In the genomic region with DNA sequence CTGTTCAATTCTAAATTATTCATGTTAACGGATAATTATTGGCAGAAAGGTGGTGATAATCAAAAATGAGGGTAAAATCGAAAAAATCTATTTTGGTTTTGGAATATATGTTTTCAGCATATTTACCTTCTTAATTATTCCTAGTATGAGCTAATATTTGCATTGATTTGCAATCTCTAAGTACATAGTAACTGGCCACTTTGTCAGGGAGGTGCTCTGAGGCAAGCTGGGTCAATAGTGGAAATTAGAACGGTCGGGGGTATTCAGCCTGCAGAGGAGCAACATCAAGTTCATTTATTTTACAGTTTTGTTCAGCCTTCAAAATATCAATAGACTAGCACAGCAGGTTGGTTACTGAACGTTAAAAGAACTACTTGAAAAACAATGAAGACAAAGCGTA, we compare ENCODE assay signal across 8 cellular contexts. TPM values are rescaled to one million over a fixed set of nuclear protein-coding genes. Genes with fewer than 3 reads are reported as not detected.
A peak's percentile ranks its signal among the peaks of the same experiment; 100 is the strongest.
DNase-seq lines count a peak whose midpoint lies in the region; ATAC-seq, FAIRE-seq and TF ChIP-seq lines count a peak whose summit lies in the region.

No MANE protein-coding gene starts in this region.

- H3K36me3 ChIP-seq in MG63, result peaks cover 28% of the 10 kb centered on the region
- peaks cover 0 to 20% of the 10 kb centered on the region in 2 experiments for H3K36me3 ChIP-seq in mesenchymal stem cell (ENCODE audit: control insufficient read depth in 1 of 2, insufficient read depth in 2 of 2, low read depth in 1 of 2, low read length in 2 of 2)

- TF ChIP-seq CTCF in A549 (IDR thresholded peaks at IDR 0.05) (no peak), astrocyte of the cerebellum (IDR thresholded peaks at IDR 0.05; ENCODE audit: low read depth, low read length, missing control alignments) (no peak)

- no peak overlapping the region for H2BK5ac ChIP-seq in mesenchymal stem cell (ENCODE audit: low read depth, low read length, poor library complexity, severe bottlenecking)

- H4K8ac ChIP-seq in mesenchymal stem cell (ENCODE audit: low read length), result no peak overlapping the region

- no peak overlapping the region for H4K91ac ChIP-seq in mesenchymal stem cell (ENCODE audit: low read length)

- H3K27me3 ChIP-seq in MG63 (no peaks in the 10 kb centered on the region), mesenchymal stem cell (ENCODE audit: control insufficient read depth in 1 of 2, insufficient read depth in 1 of 2, low read length in 2 of 2) (no peaks in the 10 kb centered on the region)

- TF ChIP-seq EP300 in A549 (IDR thresholded peaks at IDR 0.05), result no peak

- H3K4me1 ChIP-seq in A549 (peaks cover 29% of the 10 kb centered on the region), mesenchymal stem cell (ENCODE audit: control insufficient read depth, insufficient read depth, low read depth, low read length) (no peaks in the 10 kb centered on the region)

- H3K4me2 ChIP-seq in A549 (peak overlapping the region; percentile 84), mesenchymal stem cell (ENCODE audit: low read length, poor library complexity, severe bottlenecking) (peak overlapping the region; percentile 65)

- FAIRE-seq in A549 (lab: Jason Lieb, UNC), result no peak

- H3K27ac ChIP-seq in A549 (peak overlapping the region in 1 of 2 experiments; percentile 96; a peak in 2 of 6 replicates), mesenchymal stem cell (ENCODE audit: low read length, poor library complexity, severe bottlenecking) (no peak overlapping the region)

- in situ Hi-C loops in astrocyte of the cerebellum (cut with HindIII; ENCODE audit: low sequenced_read_pairs), result no loop called here

- H3K4me3 ChIP-seq in A549 (peak overlapping the region; percentile 59; the same call in 2 of the 3 replicates), MG63 (peak overlapping the region; percentile 81), astrocyte of the cerebellum (ENCODE audit: low read depth, low read length) (peak overlapping the region; percentile 73), mesenchymal stem cell (ENCODE audit: insufficient read depth in 1 of 2, low read depth in 1 of 2, low read length in 2 of 2) (peak overlapping the region in 1 of 2 experiments; percentile 97)

- CTCF ChIA-PET in A549 (lab: Yijun Ruan, JAX), result interaction anchor here (1.0 to 5.3 kb wide), 5 partner anchors 13 to 178 kb away, joined by 3 to 27 read pairs (median 4); no protein-coding TSS in a partner anchor

- H3K9ac ChIP-seq in mesenchymal stem cell (ENCODE audit: low read length), result peak overlapping the region; percentile 100

- H2AK5ac ChIP-seq in mesenchymal stem cell (ENCODE audit: low read length, severe bottlenecking), result no peak overlapping the region

- ATAC-seq in A549, result no peak
- no peak for ATAC-seq in GM18511 (IDR thresholded peaks at IDR 0.05; ENCODE audit: unreplicated experiment)

- no peaks in the 10 kb centered on the region for H3K9me3 ChIP-seq in A549
- no peaks in the 10 kb centered on the region for H3K9me3 ChIP-seq in MG63
- no peaks in the 10 kb centered on the region for H3K9me3 ChIP-seq in mesenchymal stem cell (ENCODE audit: control insufficient read depth, low read length)

- H3K4ac ChIP-seq in mesenchymal stem cell (ENCODE audit: low read depth in 1 of 2, low read length in 2 of 2), result no peak overlapping the region

- 47% methylated on average over 6 of the region's 6 CpGs for WGBS in A549 (ENCODE audit: missing lambda C conversion rate)
- WGBS in mesenchymal stem cell, result no CpG with 5 or more reads among the region's 6 CpGs

- H3K18ac ChIP-seq in mesenchymal stem cell (ENCODE audit: low read depth in 1 of 2, low read length in 2 of 2), result no peak overlapping the region

- H2BK120ac ChIP-seq in mesenchymal stem cell (ENCODE audit: low read depth, low read length), result no peak overlapping the region

- no peak overlapping the region for H2BK12ac ChIP-seq in mesenchymal stem cell (ENCODE audit: low read length in 2 of 2)

- no peak for TF ChIP-seq RAD21 in A549 (conservative IDR thresholded peaks at IDR 0.05 in 1 of 2, IDR thresholded peaks at IDR 0.05 in 1 of 2)

- no peak overlapping the region for H3K23ac ChIP-seq in mesenchymal stem cell (ENCODE audit: low read length in 2 of 2)

- H2AFZ ChIP-seq in mesenchymal stem cell (ENCODE audit: low read depth, low read length), result no peak overlapping the region

- H2BK15ac ChIP-seq in mesenchymal stem cell (ENCODE audit: low read depth, poor library complexity, severe bottlenecking), result no peak overlapping the region

- DNase-seq in A549 (ENCODE audit: low read depth in 1 of 2, low spot score in 1 of 2), result no peak
- no peak for DNase-seq in MG63
- no peak for DNase-seq in astrocyte of the cerebellum (ENCODE audit: low read depth)
- no peak for DNase-seq in mesenchymal stem cell
- no peak for DNase-seq in iPS-NIHi7 (ENCODE audit: extremely low spot score)
- DNase-seq in DMS 273 treated with DMSO at 0.1 percent for 48 hours (lab: John Stamatoyannopoulos, UW), result no peak
- DNase-seq in NCI-H82 treated with DMSO at 0.1 percent for 48 hours (lab: John Stamatoyannopoulos, UW; ENCODE audit: unreplicated experiment), result no peak

- no peak overlapping the region for H3K14ac ChIP-seq in mesenchymal stem cell (ENCODE audit: low read length in 2 of 2)

- POLR2A ChIA-PET in A549 (lab: Yijun Ruan, JAX), result interaction anchor here (3.0 kb wide), 1 partner anchor 122 kb away, joined by 24 read pairs; a partner anchor contains a TSS

- peaks cover 8% of the 10 kb centered on the region for H3K79me1 ChIP-seq in mesenchymal stem cell (replicated peaks; ENCODE audit: low read length, poor library complexity, severe bottlenecking)

- no peak for TF ChIP-seq POLR2A in A549 (IDR thresholded peaks at IDR 0.05; ENCODE audit: low read length)

TF ChIP-seq in A549, 52 proteins besides CTCF, POLR2A, EP300 and RAD21:
- TF ChIP-seq ZC3H11A (IDR thresholded peaks at IDR 0.05) (no peak), MAZ (IDR thresholded peaks at IDR 0.05; ENCODE audit: borderline replicate concordance, low read depth, low read length) (no peak), JUNB (IDR thresholded peaks at IDR 0.05) (no peak), NPAS2 (CRISPR knock-in tag; IDR thresholded peaks at IDR 0.05; ENCODE audit: borderline replicate concordance) (no peak), CBX2 (IDR thresholded peaks at IDR 0.05; ENCODE audit: borderline replicate concordance, low read depth) (no peak)

RNA-seq across cellular contexts. Expression of a gene that starts 1.8 kb away (rescaled TPM):
- polyA plus RNA-seq in A549 (2011; rRNA removed) (12.1 and 13.0 TPM in 2 replicates), A549 (2017; fragmentation: RNase III; extraction: RNeasy Plus Mini Kit Qiagen cat#74134 plus additional on column Dnase treatment) (6.9 to 8.0 TPM (median 8.0 TPM) in 3 replicates)
- polyA plus RNA-seq in A549 (2012; cell fraction: cytosol; rRNA removed), result 2.6 and 3.2 TPM in 2 replicates
- 2.4 and 3.8 TPM in 2 replicates for polyA plus RNA-seq in A549 (2012; cell fraction: nucleus; rRNA removed)
- polyA minus RNA-seq in A549 (2011; rRNA and poly(A)+ RNA removed), result 29.0 and 33.1 TPM in 2 replicates
- total RNA-seq in MG63 (2014; rRNA removed; shearing (Covaris generic); ENCODE audit: low replicate concordance), result 6.5 and 9.0 TPM in 2 replicates
- polyA plus RNA-seq in mesenchymal stem cell (2013, experiment 1 of 2), result 6.9 TPM
- polyA plus RNA-seq in mesenchymal stem cell (2013, experiment 2 of 2), result 7.2 TPM

RNA-seq across cellular contexts. Expression of a gene that starts 58.9 kb away (rescaled TPM):
- polyA plus RNA-seq in A549 (2011; rRNA removed), result 45.0 and 49.7 TPM in 2 replicates
- 14.4 and 14.9 TPM in 2 replicates for polyA plus RNA-seq in A549 (2012; cell fraction: cytosol; rRNA removed)
- polyA plus RNA-seq in A549 (2012; cell fraction: nucleus; rRNA removed), result 11.1 and 17.2 TPM in 2 replicates
- 22.1 to 26.5 TPM (median 22.6 TPM) in 3 replicates for polyA plus RNA-seq in A549 (2017; fragmentation: RNase III; extraction: RNeasy Plus Mini Kit Qiagen cat#74134 plus additional on column Dnase treatment)
- 17.0 and 17.9 TPM in 2 replicates for polyA minus RNA-seq in A549 (2011; rRNA and poly(A)+ RNA removed)
- total RNA-seq in MG63 (2014; rRNA removed; shearing (Covaris generic); ENCODE audit: low replicate concordance), result 26.4 and 47.3 TPM in 2 replicates
- polyA plus RNA-seq in mesenchymal stem cell (2013, experiment 1 of 2), result 23.9 TPM
- 24.6 TPM for polyA plus RNA-seq in mesenchymal stem cell (2013, experiment 2 of 2)
